ENCODE assay signal across 8 cellular contexts in the genomic region with DNA sequence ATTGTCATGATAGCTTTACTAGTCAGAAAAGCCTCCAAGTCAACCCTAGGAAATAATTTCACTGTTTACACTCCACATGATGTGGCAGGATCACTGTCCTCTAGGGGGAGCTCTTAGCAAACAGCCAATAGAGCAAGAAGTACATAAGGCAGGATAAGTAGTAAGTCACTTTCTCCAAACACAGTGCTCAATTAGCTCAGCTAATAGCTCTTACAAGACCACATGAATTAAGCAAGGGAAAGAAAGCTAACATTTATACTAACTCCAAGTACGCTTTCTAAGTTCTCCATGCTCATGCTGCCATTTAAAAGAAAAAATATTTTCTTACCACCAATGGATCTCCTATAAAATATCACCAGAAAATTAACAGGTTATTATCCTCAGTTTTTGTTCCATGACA.
DNase-seq lines count a peak whose midpoint lies in the region; ATAC-seq and TF ChIP-seq lines count a peak whose summit lies in the region.

No MANE protein-coding gene starts in this region.

- H3K79me2 ChIP-seq in H9 (ENCODE audit: insufficient read depth, low read length) (no peaks in the 10 kb centered on the region), trophoblast cell (ENCODE audit: control insufficient read depth, insufficient read depth, low read length, poor library complexity) (no peaks in the 10 kb centered on the region)

- TF ChIP-seq POLR2A in esophagus squamous epithelium (IDR thresholded peaks at IDR 0.05): no peak

- no peak overlapping the region for H3K4me3 Mint-ChIP-seq in H9

- H3K18ac ChIP-seq in H9 (ENCODE audit: insufficient read length, low read depth, low read length) (no peak overlapping the region), trophoblast cell (ENCODE audit: low read length) (no peak overlapping the region)

- no peaks in the 10 kb centered on the region for H4K20me1 ChIP-seq in H9 (ENCODE audit: control insufficient read depth, insufficient read depth, insufficient read length)

- H3K27ac Mint-ChIP-seq in H9: no peak overlapping the region

- H2AFZ ChIP-seq in H9 (ENCODE audit: low read length): no peak overlapping the region
- no peak overlapping the region for H2AFZ ChIP-seq in trophoblast cell (ENCODE audit: insufficient read depth, low read length, poor library complexity)

- H3K36me3 Mint-ChIP-seq in H9 (ENCODE audit: insufficient read depth in 1 of 3, low read depth in 3 of 3): no peaks in the 10 kb centered on the region

- no peak overlapping the region for H2BK12ac ChIP-seq in H9 (ENCODE audit: insufficient read length, low read depth, low read length)
- H2BK12ac ChIP-seq in trophoblast cell (ENCODE audit: low read length): no peak overlapping the region

- H3K79me1 ChIP-seq in H9 (ENCODE audit: insufficient read depth, low read depth, low read length, poor library complexity, severe bottlenecking): no peaks in the 10 kb centered on the region
- H3K79me1 ChIP-seq in trophoblast cell (ENCODE audit: low read length): no peaks in the 10 kb centered on the region

- H3K9me3 ChIP-seq in H9 (ENCODE audit: control insufficient read depth, low read depth, low read length): no peaks in the 10 kb centered on the region
- H3K9me3 ChIP-seq in esophagus squamous epithelium: peaks cover 0 to 4% (median 0%) of the 10 kb centered on the region in 3 donors
- H3K9me3 ChIP-seq in trophoblast cell (ENCODE audit: insufficient read depth, low read depth, low read length): peaks cover 3% of the 10 kb centered on the region

- H4K12ac ChIP-seq in trophoblast cell (ENCODE audit: low read depth, low read length): no peak overlapping the region

- no CpG with 5 or more reads among the region's 1 CpG for WGBS in H9 (ENCODE audit: extremely low coverage, insufficient read length, low lambda C conversion rate)
- WGBS in esophagus squamous epithelium, 2 donors: 30 to 48% methylated on average over 1 of the region's 1 CpG
- no CpG with 5 or more reads among the region's 1 CpG for WGBS in trophoblast cell (ENCODE audit: extremely low coverage, insufficient coverage, insufficient read length)

- no peak overlapping the region for H3K9ac ChIP-seq in H9 (ENCODE audit: extremely low read depth, insufficient read length, low read length)
- no peak overlapping the region for H3K9ac ChIP-seq in trophoblast cell (ENCODE audit: low read length)

- H3K4me1 Mint-ChIP-seq in H9: peaks cover 0 to 2% of the 10 kb centered on the region in 2 experiments; a peak in 1 of 4 replicates

- no peak overlapping the region for H4K8ac ChIP-seq in H9 (replicated peaks; ENCODE audit: insufficient read length, low read depth, low read length)
- H4K8ac ChIP-seq in trophoblast cell (ENCODE audit: low read depth, low read length): no peak overlapping the region

- H2AK5ac ChIP-seq in H9 (ENCODE audit: insufficient read length, low read length) (no peak overlapping the region), trophoblast cell (ENCODE audit: low read length) (no peak overlapping the region)

- no peak overlapping the region for H3T11ph ChIP-seq in H9 (ENCODE audit: low read length)

- H3K4me2 ChIP-seq in H9 (ENCODE audit: insufficient read depth, insufficient read length, low read length) (no peak overlapping the region), trophoblast cell (ENCODE audit: low read length) (no peak overlapping the region)

- H3K56ac ChIP-seq in H9 (ENCODE audit: insufficient read length, low read depth, low read length): no peak overlapping the region

- no peak overlapping the region for H2BK15ac ChIP-seq in H9 (ENCODE audit: low read depth, low read length)

- peak; percentile 52 for DNase-seq in COR-L47 (lab: John Stamatoyannopoulos, UW)
- peak; percentile 59 for DNase-seq in H9
- peak; percentile 39 for DNase-seq in NCI-H526 treated with DMSO at 0.1 percent for 48 hours (lab: John Stamatoyannopoulos, UW)
- DNase-seq in activated CD4-positive, alpha-beta T cell treated with anti-CD3 and anti-CD28 coated beads, Interleukin-2, amount 50 U/mL, for 4 hours: peak; percentile 33 to 41
- no peak for DNase-seq in esophagus squamous epithelium (lab: John Stamatoyannopoulos, UW)
- DNase-seq in trophoblast cell: peak; percentile 33 to 85

- H3K36me3 ChIP-seq in esophagus squamous epithelium (no peaks in the 10 kb centered on the region), trophoblast cell (ENCODE audit: control insufficient read depth in 1 of 2, insufficient read depth in 2 of 2, low read length in 2 of 2) (no peaks in the 10 kb centered on the region)

- H3K27me3 Mint-ChIP-seq in H9 (ENCODE audit: low read depth): no peaks in the 10 kb centered on the region

- H2BK5ac ChIP-seq in H9 (ENCODE audit: insufficient read length, low read length) (no peak overlapping the region), trophoblast cell (ENCODE audit: low read depth, low read length, poor library complexity) (no peak overlapping the region)

- H3K9me3 Mint-ChIP-seq in H9: peaks cover 28 to 31% of the 10 kb centered on the region in 2 experiments

- H2BK120ac ChIP-seq in H9 (ENCODE audit: low read depth, low read length, poor library complexity, severe bottlenecking) (no peak overlapping the region), trophoblast cell (ENCODE audit: insufficient read depth, low read length, poor library complexity) (no peak overlapping the region)

- H4K5ac ChIP-seq in H9 (ENCODE audit: insufficient read length, low read depth, low read length): no peak overlapping the region

- H3K14ac ChIP-seq in H9 (ENCODE audit: insufficient read depth, low read length) (no peak overlapping the region), trophoblast cell (ENCODE audit: low read length) (no peak overlapping the region)

- H3K4me1 ChIP-seq in H9 (ENCODE audit: insufficient read depth, low read length): no peaks in the 10 kb centered on the region
- no peaks in the 10 kb centered on the region for H3K4me1 ChIP-seq in esophagus squamous epithelium
- no peaks in the 10 kb centered on the region for H3K4me1 ChIP-seq in trophoblast cell (ENCODE audit: control insufficient read depth in 1 of 2, insufficient read depth in 2 of 2, low read length in 2 of 2)

- H3K27me3 ChIP-seq in H9 (ENCODE audit: insufficient read depth, low read length) (no peaks in the 10 kb centered on the region), esophagus squamous epithelium (peaks cover 0 to 14% (median 0%) of the 10 kb centered on the region in 4 donors), trophoblast cell (ENCODE audit: insufficient read depth, low read length) (no peaks in the 10 kb centered on the region)

- H3K4ac ChIP-seq in H9 (ENCODE audit: low read depth, low read length): no peak overlapping the region
- H3K4ac ChIP-seq in trophoblast cell (ENCODE audit: low read depth, low read length): no peak overlapping the region

- no peaks in the 10 kb centered on the region for H3K23me2 ChIP-seq in H9 (ENCODE audit: insufficient read length, low read depth, low read length, poor library complexity, severe bottlenecking)

- H4K91ac ChIP-seq in H9 (ENCODE audit: insufficient read length, low read depth, low read length) (no peak overlapping the region), trophoblast cell (ENCODE audit: low read depth, low read length) (no peak overlapping the region)

- H2BK20ac ChIP-seq in H9 (ENCODE audit: low read depth, low read length, poor library complexity, severe bottlenecking): no peak overlapping the region

- H3K23ac ChIP-seq in H9 (ENCODE audit: insufficient read length, low read depth, low read length) (no peak overlapping the region), trophoblast cell (ENCODE audit: low read length) (no peak overlapping the region)

- intact Hi-C loops in esophagus squamous epithelium (cut with DNase I): no loop called here

- H3K27ac ChIP-seq in H9 (ENCODE audit: insufficient read length, low read depth, low read length) (no peak overlapping the region), esophagus squamous epithelium (no peak overlapping the region), trophoblast cell (ENCODE audit: low read depth, low read length) (no peak overlapping the region)

- TF ChIP-seq CTCF in H9 (conservative IDR thresholded peaks at IDR 0.05) (peak; percentile 86), esophagus squamous epithelium (IDR thresholded peaks at IDR 0.05) (peak; percentile 45 to 73 (median 65))

- ATAC-seq in HG03442 (IDR thresholded peaks at IDR 0.05; ENCODE audit: unreplicated experiment): no peak
- no peak for ATAC-seq in HG03045 (IDR thresholded peaks at IDR 0.05; ENCODE audit: unreplicated experiment)

- H3K4me3 ChIP-seq in esophagus squamous epithelium (no peak overlapping the region), trophoblast cell (ENCODE audit: low read depth, low read length) (no peak overlapping the region)
